21 cellular contexts compared by ENCODE assay signal in genomic region chr17:62707425-62707739, GRCh38.
DNase-seq lines count a peak whose midpoint lies in the region; ATAC-seq, FAIRE-seq and TF ChIP-seq lines count a peak whose summit lies in the region.
"Had no signal": no experiment of that assay in that cellular context is flagged by ENCODE, and none has a peak within 500 bp of the region (broad histone marks: within the 10 kb centered on the region; RNA-seq: fewer than 3 reads in every experiment).

No MANE protein-coding gene starts in this region.

- H3K4me1 Mint-ChIP-seq in T-helper 2 cell treated with Interferon-gamma antibody and Interleukin-4, amounts not matched to agents 5 μg/mL and 100 μg/mL, for 36 hours (ENCODE audit: low read depth) = peaks cover 4% of the 10 kb centered on the region
- peaks cover 32% of the 10 kb centered on the region for H3K4me1 Mint-ChIP-seq in GM23338
- H3K4me1 Mint-ChIP-seq in activated CD8-positive, alpha-beta T cell treated with anti-CD3 and anti-CD28 coated beads for 36 hours (ENCODE audit: low read depth) = peaks cover 17% of the 10 kb centered on the region

- no peak overlapping the region for H3K4ac ChIP-seq in H1 (replicated peaks; ENCODE audit: insufficient read length, low read depth, low read length)

- POLR2A ChIA-PET in H1 (lab: Charles Lee; ENCODE audit: partially characterized antibody) = no interaction called here
- POLR2A ChIA-PET in activated CD8-positive, alpha-beta T cell treated with anti-CD3 and anti-CD28 coated beads for 36 hours (lab: Charles Lee) = interaction anchor here (0.6 kb wide), 1 partner anchor 19 kb away, joined by 3 read pairs; no protein-coding TSS in a partner anchor

- no peaks in the 10 kb centered on the region for H3K9me2 ChIP-seq in GM23338 (ENCODE audit: insufficient read depth)

- ATAC-seq in GM23338 (no peak), HG03342 (IDR thresholded peaks at IDR 0.05; ENCODE audit: unreplicated experiment) (no peak)
- no peak for ATAC-seq in activated CD8-positive, alpha-beta T cell treated with anti-CD3 and anti-CD28 coated beads for 36 hours
- ATAC-seq: PC-3 had no signal

- intact Hi-C loops in posterior vena cava (cut with DNase I) = loop anchor here in 1 of 2 donors (5.0 kb wide), 1 partner anchor 260 kb away; the partner anchor contains the start of gene TANC2
- intact Hi-C loops in activated CD8-positive, alpha-beta T cell treated with anti-CD3 and anti-CD28 coated beads for 36 hours (cut with micrococcal nuclease) = no loop called here

- H3K79me2 ChIP-seq in GM23338 (replicated peaks; ENCODE audit: insufficient read depth) = no peaks in the 10 kb centered on the region
- H3K79me2 ChIP-seq in H1 (ENCODE audit: control insufficient read depth in 1 of 2, insufficient read depth in 2 of 2, low read length in 2 of 2) = no peaks in the 10 kb centered on the region

- H3K27ac ChIP-seq in GM23338 (ENCODE audit: low read depth) = no peak overlapping the region
- no peak overlapping the region for H3K27ac ChIP-seq in H1 (ENCODE audit: low read depth, low read length)
- H3K27ac ChIP-seq: 22Rv1 had no signal

- no peak for TF ChIP-seq EP300 in H1 (IDR thresholded peaks at IDR 0.05; ENCODE audit: borderline replicate concordance in 1 of 2, low read depth in 2 of 2, low read length in 2 of 2)

- H2AFZ ChIP-seq in GM23338 = no peak overlapping the region
- no peak overlapping the region for H2AFZ ChIP-seq in H1 (ENCODE audit: low read length)

- no peak for TF ChIP-seq CTCF in GM23338 (conservative IDR thresholded peaks at IDR 0.05; ENCODE audit: low read depth in 2 of 2)
- no peak for TF ChIP-seq CTCF in H1 (IDR thresholded peaks at IDR 0.05; ENCODE audit: control extremely low read depth in 1 of 3, insufficient read depth in 1 of 3, low read depth in 1 of 3, low read length in 3 of 3)
- no peak for TF ChIP-seq CTCF in activated CD8-positive, alpha-beta T cell treated with anti-CD3 and anti-CD28 coated beads for 36 hours (IDR thresholded peaks at IDR 0.05)

- no peak for TF ChIP-seq POLR2A in H1 (IDR thresholded peaks at IDR 0.05; ENCODE audit: control extremely low read depth in 1 of 2, low read depth in 2 of 2, low read length in 2 of 2)

- no peaks in the 10 kb centered on the region for H3K9me3 Mint-ChIP-seq in T-helper 2 cell treated with Interferon-gamma antibody and Interleukin-4, amounts not matched to agents 5 μg/mL and 100 μg/mL, for 36 hours
- peaks cover 23% of the 10 kb centered on the region for H3K9me3 Mint-ChIP-seq in GM23338
- H3K9me3 Mint-ChIP-seq in activated CD8-positive, alpha-beta T cell treated with anti-CD3 and anti-CD28 coated beads for 36 hours = peaks cover 4% of the 10 kb centered on the region
- H3K9me3 Mint-ChIP-seq: IgD-negative memory B cell had no signal

- H2BK15ac ChIP-seq in H1 (ENCODE audit: low read length) = peak overlapping the region; percentile 83; the same call in 1 of the 2 replicates

- H3K23me2 ChIP-seq in H1 (ENCODE audit: low read depth, low read length) = peaks cover 19% of the 10 kb centered on the region; the same call in 1 of the 2 replicates

- no peak for DNase-seq in T-helper 2 cell treated with Interferon-gamma antibody and Interleukin-4, amounts not matched to agents 5 μg/mL and 100 μg/mL, for 36 hours (ENCODE audit: low spot score)
- DNase-seq in T-helper 2 cell (no peak), GM23338 (ENCODE audit: low spot score) (no peak), H1 (ENCODE audit: low read depth in 1 of 2, low spot score in 2 of 2) (no peak), posterior vena cava (ENCODE audit: low spot score) (peak; percentile 29), NCI-H128 (lab: John Stamatoyannopoulos, UW; ENCODE audit: unreplicated experiment) (no peak)
- no peak for DNase-seq in activated CD8-positive, alpha-beta T cell treated with anti-CD3 and anti-CD28 coated beads for 36 hours
- DNase-seq: CD4-positive, alpha-beta memory T cell; DMS79; HFFc6; Karpas-422; NCI-H1436; NCI-H1930; NCI-H345; NCI-H524 treated with DMSO at 0.1 percent for 48 hours; PC-3 had no signal

- peaks cover 47% of the 10 kb centered on the region for H3K27me3 Mint-ChIP-seq in T-helper 2 cell treated with Interferon-gamma antibody and Interleukin-4, amounts not matched to agents 5 μg/mL and 100 μg/mL, for 36 hours (ENCODE audit: low read depth)
- H3K27me3 Mint-ChIP-seq in GM23338 (ENCODE audit: insufficient read depth, low read depth, poor library complexity) = peaks cover 22% of the 10 kb centered on the region
- peaks cover 18% of the 10 kb centered on the region for H3K27me3 Mint-ChIP-seq in activated CD8-positive, alpha-beta T cell treated with anti-CD3 and anti-CD28 coated beads for 36 hours
- H3K27me3 Mint-ChIP-seq: CD4-positive, alpha-beta memory T cell had no signal

- no peaks in the 10 kb centered on the region for H3K79me1 ChIP-seq in H1 (ENCODE audit: low read depth, low read length)

- no peak overlapping the region for H3K27ac Mint-ChIP-seq in T-helper 2 cell treated with Interferon-gamma antibody and Interleukin-4, amounts not matched to agents 5 μg/mL and 100 μg/mL, for 36 hours
- no peak overlapping the region for H3K27ac Mint-ChIP-seq in GM23338
- H3K27ac Mint-ChIP-seq in activated CD8-positive, alpha-beta T cell treated with anti-CD3 and anti-CD28 coated beads for 36 hours = no peak overlapping the region
- H3K27ac Mint-ChIP-seq: B cell; CD4-positive, alpha-beta memory T cell; HFFc6 had no signal

- peaks cover 20% of the 10 kb centered on the region for H3F3A ChIP-seq in GM23338 (replicated peaks; ENCODE audit: low read depth)

- H3K14ac ChIP-seq in H1 (ENCODE audit: insufficient read length) = no peak overlapping the region

- H4K5ac ChIP-seq in H1 (ENCODE audit: insufficient read length, low read depth, low read length) = no peak overlapping the region

- H2BK20ac ChIP-seq in H1 (ENCODE audit: low read length) = peak overlapping the region; percentile 62

- H4K8ac ChIP-seq in H1 (ENCODE audit: extremely low read depth, insufficient read depth, low read length) = no peak overlapping the region

- H3K36me3 ChIP-seq in GM23338 (ENCODE audit: insufficient read depth) (no peaks in the 10 kb centered on the region), H1 (ENCODE audit: control insufficient read depth in 2 of 4, insufficient read depth in 4 of 4, low read length in 3 of 4) (no peaks in the 10 kb centered on the region; a peak in 1 of 8 replicates)

- H3K56ac ChIP-seq in H1 (replicated peaks; ENCODE audit: insufficient read length, low read depth, low read length) = no peak overlapping the region

- peak overlapping the region; percentile 40 for H3K4me3 Mint-ChIP-seq in T-helper 2 cell treated with Interferon-gamma antibody and Interleukin-4, amounts not matched to agents 5 μg/mL and 100 μg/mL, for 36 hours
- peak overlapping the region; percentile 11; the same call in 1 of the 3 replicates for H3K4me3 Mint-ChIP-seq in GM23338
- no peak overlapping the region for H3K4me3 Mint-ChIP-seq in activated CD8-positive, alpha-beta T cell treated with anti-CD3 and anti-CD28 coated beads for 36 hours
- H3K4me3 Mint-ChIP-seq: B cell, HFFc6 had no signal

- H2BK120ac ChIP-seq in H1 (replicated peaks; ENCODE audit: low read depth, low read length) = peak overlapping the region; percentile 56

- H2BK5ac ChIP-seq in H1 (ENCODE audit: low read depth, low read length) = peak overlapping the region; percentile 88; the same call in 1 of the 2 replicates

- no peaks in the 10 kb centered on the region for H4K20me1 ChIP-seq in GM23338 (replicated peaks; ENCODE audit: insufficient read depth)
- H4K20me1 ChIP-seq in H1 (replicated peaks in 1 of 2; ENCODE audit: control insufficient read depth in 1 of 2, insufficient read depth in 2 of 2, low read length in 2 of 2) = no peaks in the 10 kb centered on the region

- peaks cover 7 to 11% of the 10 kb centered on the region in 2 experiments for H3K9me3 ChIP-seq in H1 (ENCODE audit: insufficient read depth in 2 of 2, low read depth in 1 of 2, low read length in 1 of 2)

- H3K4me2 ChIP-seq in GM23338 (no peak overlapping the region), H1 (ENCODE audit: insufficient read depth in 1 of 2, low read depth in 2 of 2, low read length in 2 of 2) (no peak overlapping the region)

- FAIRE-seq in H1 (lab: Jason Lieb, UNC) = no peak
- FAIRE-seq: H54 had no signal

- H3K4me3 ChIP-seq in GM23338 = no peak overlapping the region
- H3K4me3 ChIP-seq in H1 (ENCODE audit: extremely low read depth in 1 of 4, insufficient read depth in 2 of 4, low read depth in 3 of 4, low read length in 4 of 4) = no peak overlapping the region

- peak overlapping the region; percentile 92; the same call in 1 of the 2 replicates for H2BK12ac ChIP-seq in H1 (ENCODE audit: low read depth, low read length)

- H2AK5ac ChIP-seq in H1 (ENCODE audit: low read depth, low read length) = peak overlapping the region; percentile 65; the same call in 1 of the 2 replicates

- CTCF ChIA-PET in H1 (lab: Charles Lee; ENCODE audit: partially characterized antibody) = interaction anchor here (1.2 kb wide), 1 partner anchor 17 kb away, joined by 5 read pairs; no protein-coding TSS in a partner anchor
- CTCF ChIA-PET in activated CD8-positive, alpha-beta T cell treated with anti-CD3 and anti-CD28 coated beads for 36 hours (lab: Charles Lee) = no interaction called here

- WGBS in H1 (ENCODE audit: extremely low coverage in 1 of 2, insufficient coverage in 1 of 2, insufficient read length in 1 of 2, insufficient replicate concordance in 2 of 2, low coverage in 1 of 2, low lambda C conversion rate in 2 of 2, missing lambda C conversion rate in 1 of 2), 2 experiments = 96% methylated on average over 9 of the region's 9 CpGs; no CpG with 5 or more reads in 1 of the 2 experiments

- H3K4me1 ChIP-seq in GM23338 (ENCODE audit: insufficient read depth) (peaks cover 21% of the 10 kb centered on the region), H1 (replicated peaks in 1 of 4; ENCODE audit: control insufficient read depth in 3 of 4, insufficient read depth in 4 of 4, low read length in 3 of 4) (peaks cover 7 to 22% (median 14%) of the 10 kb centered on the region in 4 experiments)

- TF ChIP-seq RAD21 in H1 (IDR thresholded peaks at IDR 0.05 in 1 of 2, conservative IDR thresholded peaks at IDR 0.05 in 1 of 2; ENCODE audit: low read depth in 2 of 2, low read length in 2 of 2) = no peak

- H3K27me3 ChIP-seq in GM23338 (ENCODE audit: insufficient read depth) = peaks cover 6% of the 10 kb centered on the region; the same call in 1 of the 2 replicates
- H3K27me3 ChIP-seq in H1 (replicated peaks in 1 of 4; ENCODE audit: control insufficient read depth in 3 of 4, extremely low read depth in 1 of 4, insufficient read depth in 3 of 4, low read length in 3 of 4) = peaks cover 0 to 7% (median 1%) of the 10 kb centered on the region in 4 experiments; a peak in 4 of 7 replicates

- no peak overlapping the region for H4K91ac ChIP-seq in H1 (replicated peaks; ENCODE audit: insufficient read length, low read length)

- H3K9ac ChIP-seq in H1 (replicated peaks in 1 of 4; ENCODE audit: extremely low read depth in 1 of 4, low read depth in 3 of 4, low read length in 3 of 4) = no peak overlapping the region

- H3K36me3 Mint-ChIP-seq in T-helper 2 cell treated with Interferon-gamma antibody and Interleukin-4, amounts not matched to agents 5 μg/mL and 100 μg/mL, for 36 hours (ENCODE audit: low read depth) = no peaks in the 10 kb centered on the region
- H3K36me3 Mint-ChIP-seq in GM23338 (ENCODE audit: low read depth) = peaks cover 24% of the 10 kb centered on the region
- H3K36me3 Mint-ChIP-seq in activated CD8-positive, alpha-beta T cell treated with anti-CD3 and anti-CD28 coated beads for 36 hours (ENCODE audit: low read depth) = no peaks in the 10 kb centered on the region
- H3K36me3 Mint-ChIP-seq: CD4-positive, alpha-beta memory T cell; IgD-negative memory B cell had no signal

- H3K23ac ChIP-seq in H1 (ENCODE audit: insufficient read length) = no peak overlapping the region

- H3K18ac ChIP-seq in H1 (ENCODE audit: extremely low read depth, low read length) = peak overlapping the region; percentile 78; the same call in 1 of the 2 replicates
